In the genomic region with DNA sequence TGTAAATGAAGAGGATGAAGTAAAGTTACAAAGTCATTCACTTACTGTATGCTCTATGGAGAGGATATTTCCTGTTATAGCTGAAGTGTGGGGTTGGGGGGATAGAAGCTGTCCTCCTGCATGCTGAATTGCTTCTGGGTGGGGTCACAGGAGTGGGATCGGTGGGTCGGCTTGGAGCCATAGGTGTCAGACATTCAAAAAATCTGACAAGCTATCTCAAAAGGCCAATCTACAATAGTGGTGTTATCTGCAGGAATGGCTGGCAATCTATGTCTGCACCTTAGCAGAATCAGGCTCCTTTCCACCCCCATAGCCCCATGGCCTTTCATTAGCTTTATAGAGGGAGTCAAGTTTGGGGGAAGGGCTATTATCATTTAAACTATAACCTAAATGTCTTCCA, we compare ENCODE assay signal across 34 cellular contexts.
"Had no signal": no experiment of that assay in that cellular context is flagged by ENCODE, and none has a peak within 500 bp of the region (broad histone marks: within the 10 kb centered on the region; RNA-seq: fewer than 3 reads in every experiment).

No MANE protein-coding gene starts in this region.

- ATAC-seq: activated CD4-positive, alpha-beta T cell treated with anti-CD3 and anti-CD28 coated beads for 36 hours; activated CD4-positive, CD25-positive, alpha-beta regulatory T cell treated with anti-CD3 and anti-CD28 coated beads, Interleukin-2, amount 50 U/mL, for 24 hours; activated CD8-positive, alpha-beta memory T cell treated with anti-CD3 and anti-CD28 coated beads, Interleukin-2, amount 10 ng/mL, durations not matched to agents 7 days and 5 days; activated CD8-positive, alpha-beta T cell treated with anti-CD3 and anti-CD28 coated beads, Interleukin-2, amount 10 ng/mL, durations not matched to agents 7 days and 5 days; activated naive CD8-positive, alpha-beta T cell treated with anti-CD3 and anti-CD28 coated beads, Interleukin-2, amount 50 U/mL, for 24 hours; WTC11 had no signal

- H3K4me3 Mint-ChIP-seq: activated CD4-positive, alpha-beta memory T cell treated with anti-CD3 and anti-CD28 coated beads, Interleukin-2, amount 10 ng/mL, durations not matched to agents 7 days and 5 days; activated CD4-positive, alpha-beta T cell treated with anti-CD3 and anti-CD28 coated beads for 36 hours; activated CD4-positive, alpha-beta T cell treated with anti-CD3 and anti-CD28 coated beads, Interleukin-2, amount 10 ng/mL, durations not matched to agents 7 days and 5 days; activated CD8-positive, alpha-beta memory T cell treated with anti-CD3 and anti-CD28 coated beads, Interleukin-2, amount 10 ng/mL, durations not matched to agents 7 days and 5 days; activated CD8-positive, alpha-beta T cell treated with anti-CD3 and anti-CD28 coated beads, Interleukin-2, amount 10 ng/mL, durations not matched to agents 7 days and 5 days; activated naive CD4-positive, alpha-beta T cell treated with anti-CD3 and anti-CD28 coated beads, Interleukin-2, amount 10 ng/mL, durations not matched to agents 7 days and 5 days; activated naive CD4-positive, alpha-beta T cell treated with anti-CD3 and anti-CD28 coated beads, Interleukin-2, amount 50 U/mL, for 24 hours; activated naive CD8-positive, alpha-beta T cell; activated naive CD8-positive, alpha-beta T cell treated with anti-CD3 and anti-CD28 coated beads, Interleukin-2, amount 10 ng/mL, durations not matched to agents 7 days and 5 days; activated naive CD8-positive, alpha-beta T cell treated with anti-CD3 and anti-CD28 coated beads, Interleukin-2, amount 50 U/mL, for 24 hours; activated T-cell treated with anti-CD3 and anti-CD28 coated beads, Interleukin-2, amount 50 U/mL, for 24 hours; brain; T-helper 1 cell treated with Interleukin-12 subunit alpha and Interleukin-12 subunit beta and Interleukin-4 antibody, amounts not matched to agents 30 μg/mL and 1 μg/mL, for 36 hours; T-helper 2 cell treated with Interferon-gamma antibody and Interleukin-4, amounts not matched to agents 5 μg/mL and 100 μg/mL, for 36 hours; WTC11 had no signal

- H3K27ac Mint-ChIP-seq: activated CD4-positive, alpha-beta memory T cell treated with anti-CD3 and anti-CD28 coated beads, Interleukin-2, amount 10 ng/mL, durations not matched to agents 7 days and 5 days; activated CD4-positive, alpha-beta T cell treated with anti-CD3 and anti-CD28 coated beads for 36 hours; activated CD4-positive, alpha-beta T cell treated with anti-CD3 and anti-CD28 coated beads, Interleukin-2, amount 10 ng/mL, durations not matched to agents 7 days and 5 days; activated CD8-positive, alpha-beta memory T cell treated with anti-CD3 and anti-CD28 coated beads, Interleukin-2, amount 10 ng/mL, durations not matched to agents 7 days and 5 days; activated CD8-positive, alpha-beta T cell treated with anti-CD3 and anti-CD28 coated beads, Interleukin-2, amount 10 ng/mL, durations not matched to agents 7 days and 5 days; activated naive CD4-positive, alpha-beta T cell treated with anti-CD3 and anti-CD28 coated beads, Interleukin-2, amount 10 ng/mL, durations not matched to agents 7 days and 5 days; activated naive CD4-positive, alpha-beta T cell treated with anti-CD3 and anti-CD28 coated beads, Interleukin-2, amount 50 U/mL, for 24 hours; activated naive CD8-positive, alpha-beta T cell; activated naive CD8-positive, alpha-beta T cell treated with anti-CD3 and anti-CD28 coated beads, Interleukin-2, amount 10 ng/mL, durations not matched to agents 7 days and 5 days; activated naive CD8-positive, alpha-beta T cell treated with anti-CD3 and anti-CD28 coated beads, Interleukin-2, amount 50 U/mL, for 24 hours; activated T-cell treated with anti-CD3 and anti-CD28 coated beads, Interleukin-2, amount 50 U/mL, for 24 hours; activated T-helper 2 cell treated with anti-CD3 and anti-CD28 coated beads, Interferon-gamma antibody, Interleukin-2, Interleukin-4, amounts not matched to agents 10 μg/mL and 5 μg/mL and 100 μg/mL, durations not matched to agents 14 hours and 24 hours and 36 hours; T-helper 1 cell treated with Interleukin-12 subunit alpha and Interleukin-12 subunit beta and Interleukin-4 antibody, amounts not matched to agents 30 μg/mL and 1 μg/mL, for 36 hours; T-helper 2 cell treated with Interferon-gamma antibody and Interleukin-4, amounts not matched to agents 5 μg/mL and 100 μg/mL, for 36 hours; WTC11 had no signal

- H3K4me1 ChIP-seq: ascending aorta had no signal

- DNase-seq: activated CD4-positive, alpha-beta memory T cell treated with anti-CD3 and anti-CD28 coated beads, Interleukin-2, amount 10 ng/mL, durations not matched to agents 7 days and 5 days; activated CD4-positive, alpha-beta T cell treated with anti-CD3 and anti-CD28 coated beads for 1 hour; activated CD4-positive, alpha-beta T cell treated with anti-CD3 and anti-CD28 coated beads for 36 hours; activated CD4-positive, alpha-beta T cell treated with anti-CD3 and anti-CD28 coated beads for 48 hours; activated CD4-positive, alpha-beta T cell treated with anti-CD3 and anti-CD28 coated beads, Interleukin-2, amount 10 ng/mL, durations not matched to agents 7 days and 5 days; activated CD4-positive, alpha-beta T cell treated with anti-CD3 and anti-CD28 coated beads, Interleukin-2, amount 50 U/mL, for 48 hours; activated CD4-positive, CD25-positive, alpha-beta regulatory T cell; activated CD8-positive, alpha-beta memory T cell treated with anti-CD3 and anti-CD28 coated beads for 24 hours; activated CD8-positive, alpha-beta memory T cell treated with anti-CD3 and anti-CD28 coated beads, Interleukin-2, amount 10 ng/mL, durations not matched to agents 7 days and 5 days; activated CD8-positive, alpha-beta memory T cell treated with anti-CD3 and anti-CD28 coated beads, Interleukin-2, amount 50 U/mL, for 48 hours; activated CD8-positive, alpha-beta T cell treated with anti-CD3 and anti-CD28 coated beads, Interleukin-2, amount 10 ng/mL, durations not matched to agents 7 days and 5 days; activated effector memory CD4-positive, alpha-beta T cell treated with Interleukin-2 at 50 U/mL for 16 hours; activated gamma-delta T cell; activated naive CD4-positive, alpha-beta T cell treated with anti-CD3 and anti-CD28 coated beads, Interleukin-2, amount 10 ng/mL, durations not matched to agents 7 days and 5 days; activated naive CD4-positive, alpha-beta T cell treated with Interleukin-2 at 50 U/mL for 16 hours; activated naive CD8-positive, alpha-beta T cell treated with anti-CD3 and anti-CD28 coated beads, Interleukin-2, amount 10 ng/mL, durations not matched to agents 7 days and 5 days; activated naive CD8-positive, alpha-beta T cell treated with anti-CD3 and anti-CD28 coated beads, Interleukin-2, amount 50 U/mL, for 24 hours; activated T-cell treated with anti-CD3 and anti-CD28 coated beads, Interleukin-2, amount 50 U/mL, for 24 hours; activated T-cell treated with anti-CD3 and anti-CD28 coated beads, Interleukin-2, amount 50 U/mL, for 48 hours; amygdala; anterior cingulate cortex; central memory CD4-positive, alpha-beta T cell; T-helper 1 cell; T-helper 9 cell; WERI-Rb-1 had no signal

- H3K9me3 Mint-ChIP-seq: activated CD4-positive, alpha-beta memory T cell treated with anti-CD3 and anti-CD28 coated beads, Interleukin-2, amount 10 ng/mL, durations not matched to agents 7 days and 5 days; activated CD4-positive, alpha-beta T cell treated with anti-CD3 and anti-CD28 coated beads, Interleukin-2, amount 10 ng/mL, durations not matched to agents 7 days and 5 days; activated naive CD4-positive, alpha-beta T cell treated with anti-CD3 and anti-CD28 coated beads, Interleukin-2, amount 10 ng/mL, durations not matched to agents 7 days and 5 days; activated naive CD4-positive, alpha-beta T cell treated with anti-CD3 and anti-CD28 coated beads, Interleukin-2, amount 50 U/mL, for 24 hours; activated naive CD8-positive, alpha-beta T cell treated with anti-CD3 and anti-CD28 coated beads, Interleukin-2, amount 10 ng/mL, durations not matched to agents 7 days and 5 days; activated naive CD8-positive, alpha-beta T cell treated with anti-CD3 and anti-CD28 coated beads, Interleukin-2, amount 50 U/mL, for 24 hours; activated T-cell treated with anti-CD3 and anti-CD28 coated beads, Interleukin-2, amount 50 U/mL, for 24 hours; activated T-helper 2 cell treated with anti-CD3 and anti-CD28 coated beads, Interferon-gamma antibody, Interleukin-2, Interleukin-4, amounts not matched to agents 10 μg/mL and 5 μg/mL and 100 μg/mL, durations not matched to agents 14 hours and 24 hours and 36 hours; brain; T-helper 1 cell treated with Interleukin-12 subunit alpha and Interleukin-12 subunit beta and Interleukin-4 antibody, amounts not matched to agents 30 μg/mL and 1 μg/mL, for 36 hours; T-helper 2 cell treated with Interferon-gamma antibody and Interleukin-4, amounts not matched to agents 5 μg/mL and 100 μg/mL, for 36 hours; WTC11 had no signal

- H3K4me3 ChIP-seq: ascending aorta had no signal

- H3K9me3 ChIP-seq: ascending aorta had no signal

- H3K36me3 ChIP-seq: ascending aorta, WERI-Rb-1 had no signal

- H3K4me1 Mint-ChIP-seq: activated CD4-positive, alpha-beta memory T cell treated with anti-CD3 and anti-CD28 coated beads, Interleukin-2, amount 10 ng/mL, durations not matched to agents 7 days and 5 days; activated CD4-positive, alpha-beta T cell treated with anti-CD3 and anti-CD28 coated beads, Interleukin-2, amount 10 ng/mL, durations not matched to agents 7 days and 5 days; activated naive CD4-positive, alpha-beta T cell treated with anti-CD3 and anti-CD28 coated beads, Interleukin-2, amount 50 U/mL, for 24 hours; activated naive CD8-positive, alpha-beta T cell treated with anti-CD3 and anti-CD28 coated beads, Interleukin-2, amount 50 U/mL, for 24 hours had no signal

- H3K27ac ChIP-seq: ascending aorta, WERI-Rb-1 had no signal

- H3K27me3 ChIP-seq: ascending aorta had no signal

- H3K36me3 Mint-ChIP-seq: activated CD8-positive, alpha-beta memory T cell treated with anti-CD3 and anti-CD28 coated beads, Interleukin-2, amount 10 ng/mL, durations not matched to agents 7 days and 5 days; activated naive CD4-positive, alpha-beta T cell treated with anti-CD3 and anti-CD28 coated beads, Interleukin-2, amount 10 ng/mL, durations not matched to agents 7 days and 5 days; activated naive CD4-positive, alpha-beta T cell treated with anti-CD3 and anti-CD28 coated beads, Interleukin-2, amount 50 U/mL, for 24 hours; activated naive CD8-positive, alpha-beta T cell; activated naive CD8-positive, alpha-beta T cell treated with anti-CD3 and anti-CD28 coated beads, Interleukin-2, amount 10 ng/mL, durations not matched to agents 7 days and 5 days; brain; WTC11 had no signal
